ENCODE assay signal across 24 cellular contexts in the genomic region with DNA sequence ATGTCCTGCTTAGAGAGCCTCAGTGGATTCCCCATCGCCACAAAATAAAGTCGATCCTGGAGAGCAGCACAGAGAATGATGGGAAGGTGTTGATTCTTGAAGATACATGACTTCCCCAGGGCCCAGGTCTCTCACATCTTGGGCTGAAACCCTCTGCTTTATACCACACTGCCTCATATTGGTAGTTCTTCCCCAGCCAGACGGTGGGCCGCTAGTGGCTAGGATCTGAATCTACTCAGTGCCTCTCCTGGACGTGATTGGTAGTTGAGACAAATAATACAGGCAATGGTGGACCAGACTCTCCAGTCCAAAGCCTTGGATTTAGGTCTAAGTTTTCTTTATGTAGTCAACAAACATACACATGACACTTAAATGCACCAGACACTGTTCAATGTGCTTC. TPM values are rescaled to one million over a fixed set of nuclear protein-coding genes. Genes with fewer than 3 reads are reported as not detected.
DNase-seq lines count a peak whose midpoint lies in the region; ATAC-seq, FAIRE-seq and TF ChIP-seq lines count a peak whose summit lies in the region.
"Had no signal": no experiment of that assay in that cellular context is flagged by ENCODE, and none has a peak within 500 bp of the region (broad histone marks: within the 10 kb centered on the region; RNA-seq: fewer than 3 reads in every experiment).

No MANE protein-coding gene starts in this region.

- H4K20me1 ChIP-seq in GM12878 (ENCODE audit: control insufficient read depth, insufficient read depth): no peaks in the 10 kb centered on the region

- H3K79me2 ChIP-seq in GM12878 (ENCODE audit: control insufficient read depth, insufficient read depth, low read length): no peaks in the 10 kb centered on the region

- RAD21 ChIA-PET in GM12878 (lab: Charles Lee; ENCODE audit: unreplicated experiment): interaction anchor here (0.8 to 3.2 kb wide), 6 partner anchors 8 to 247 kb away, joined by 3 to 37 read pairs (median 4); a partner anchor contains a TSS

- POLR2A ChIA-PET in GM12878 (lab: Charles Lee): interaction anchor here (0.7 to 3.1 kb wide), 5 partner anchors 14 to 131 kb away, joined by 5 to 19 read pairs (median 13); a partner anchor contains a TSS
- POLR2A ChIA-PET in A673 (lab: Charles Lee; ENCODE audit: low non-redundant PET): interaction anchor here (0.6 kb wide), 1 partner anchor 1608 kb away, joined by 3 read pairs; no protein-coding TSS in a partner anchor

- intact Hi-C loops in cardiac septum (cut with DNase I) (loop anchor here (5.0 to 10.0 kb wide), 2 partner anchors 266 to 373 kb away; a partner anchor contains a TSS), GM12878 (cut with micrococcal nuclease; ENCODE audit: unreplicated experiment) (no loop called here), A673 (cut with micrococcal nuclease; ENCODE audit: unreplicated experiment) (no loop called here)

- no peak overlapping the region for H3K4me2 ChIP-seq in GM12878 (ENCODE audit: control insufficient read depth, insufficient read depth)
- H3K4me2 ChIP-seq: SK-N-SH had no signal

- DNase-seq in cardiac septum (ENCODE audit: low spot score): peak; percentile 15
- no peak for DNase-seq in right atrium auricular region (ENCODE audit: low spot score)
- no peak for DNase-seq in GM18507 (ENCODE audit: extremely low spot score, insufficient read length, low read depth)
- DNase-seq in GM12878 (ENCODE audit: low read depth, low spot score): no peak
- no peak for DNase-seq in NCI-H1436 (lab: John Stamatoyannopoulos, UW)
- DNase-seq in A673 (ENCODE audit: low spot score): no peak
- DNase-seq: CD4-positive, CD25-positive, alpha-beta regulatory T cell; COR-L47; DMS79 treated with DMSO at 0.1 percent for 48 hours; IMR-90; NCI-H1105 treated with DMSO at 0.1 percent for 48 hours; NCI-H1694; NCI-H2081; NCI-H2171; NCI-H345; NCI-H524; NCI-H774; NK-92 treated with Interleukin-12 subunit alpha and Interleukin-12 subunit beta, amount 100 ng/mL, for 24 hours; SIG-M5; SK-N-SH had no signal

- H3K27ac ChIP-seq in right atrium auricular region (no peak overlapping the region), GM12878 (ENCODE audit: control insufficient read depth, insufficient read depth) (peak overlapping the region; percentile 85), A673 (ENCODE audit: low read depth, low read length, poor library complexity, severe bottlenecking) (no peak overlapping the region)
- H3K27ac ChIP-seq: RWPE1 had no signal

- no peak for TF ChIP-seq RAD21 in GM12878 (IDR thresholded peaks at IDR 0.05; ENCODE audit: insufficient read depth, low read depth, low read length)

- H3K9me3 ChIP-seq in right atrium auricular region (no peaks in the 10 kb centered on the region), GM12878 (replicated peaks; ENCODE audit: control insufficient read depth, insufficient read depth, low read length) (no peaks in the 10 kb centered on the region), A673 (ENCODE audit: low read depth, low read length, poor library complexity, severe bottlenecking) (no peaks in the 10 kb centered on the region)
- H3K9me3 ChIP-seq: SK-N-SH had no signal

- CTCF ChIA-PET in GM12878 (lab: Yijun Ruan, JAX) (interaction anchor here (0.7 to 3.4 kb wide), 6 partner anchors 9 to 128 kb away, joined by 3 to 25 read pairs (median 4); no protein-coding TSS in a partner anchor), A673 (lab: Charles Lee) (no interaction called here)

- H3K27me3 ChIP-seq in right atrium auricular region (no peaks in the 10 kb centered on the region), GM12878 (replicated peaks in 1 of 2; ENCODE audit: control insufficient read depth in 2 of 2, insufficient read depth in 2 of 2, low read length in 1 of 2) (no peaks in the 10 kb centered on the region), A673 (replicated peaks; ENCODE audit: insufficient read depth, low read depth, low read length, poor library complexity) (no peaks in the 10 kb centered on the region)

- TF ChIP-seq CTCF in right atrium auricular region (IDR thresholded peaks at IDR 0.05) (no peak), GM12878 (IDR thresholded peaks at IDR 0.05 in 2 of 3, conservative IDR thresholded peaks at IDR 0.05 in 1 of 3; ENCODE audit: control insufficient read depth in 2 of 3, extremely low read depth in 1 of 3, insufficient read depth in 1 of 3, low read depth in 3 of 3, low read length in 3 of 3) (no peak), A673 (conservative IDR thresholded peaks at IDR 0.05; ENCODE audit: low read depth, low read length) (no peak)

- FAIRE-seq in GM18507 (lab: Jason Lieb, UNC) (peak; percentile 49), GM12878 (lab: Jason Lieb, UNC) (no peak)
- FAIRE-seq: A204.1, H1 had no signal

- TF ChIP-seq POLR2A in GM12878 (IDR thresholded peaks at IDR 0.05; ENCODE audit: low read depth, low read length): no peak

- no peak for TF ChIP-seq EP300 in GM12878 (IDR thresholded peaks at IDR 0.05; ENCODE audit: borderline replicate concordance in 1 of 2, control insufficient read depth in 1 of 2, low read depth in 2 of 2, low read length in 2 of 2)

- in situ Hi-C loops in GM12878 (cut with MboI): no loop called here

- H3K9ac ChIP-seq in GM12878 (ENCODE audit: control insufficient read depth, insufficient read depth, low read length): no peak overlapping the region
- H3K9ac ChIP-seq: SK-N-SH had no signal

- ATAC-seq in GM12878: no peak
- no peak for ATAC-seq in GM21723 (IDR thresholded peaks at IDR 0.05; ENCODE audit: unreplicated experiment)

- no peaks in the 10 kb centered on the region for H3K36me3 ChIP-seq in right atrium auricular region
- no peaks in the 10 kb centered on the region; a peak in 1 of 4 replicates for H3K36me3 ChIP-seq in GM12878 (ENCODE audit: control insufficient read depth in 2 of 2, insufficient read depth in 2 of 2, low read length in 1 of 2)
- no peaks in the 10 kb centered on the region for H3K36me3 ChIP-seq in A673 (ENCODE audit: insufficient read depth, low read length, poor library complexity, severe bottlenecking)

- WGBS in GM12878 (ENCODE audit: insufficient coverage, insufficient replicate concordance, low lambda C conversion rate, missing lambda C conversion rate): 65% methylated on average over 5 of the region's 5 CpGs

- H3K4me3 ChIP-seq in right atrium auricular region (no peak overlapping the region), GM12878 (no peak overlapping the region), A673 (ENCODE audit: low read depth, low read length, poor library complexity, severe bottlenecking) (no peak overlapping the region)

- H3K4me1 ChIP-seq in right atrium auricular region (peaks cover 0 to 14% of the 10 kb centered on the region in 2 donors), GM12878 (ENCODE audit: control insufficient read depth, insufficient read depth, low read length) (peaks cover 72% of the 10 kb centered on the region), A673 (ENCODE audit: insufficient read depth, low read length, poor library complexity, severe bottlenecking) (no peaks in the 10 kb centered on the region)

- no peak overlapping the region for H2AFZ ChIP-seq in GM12878 (ENCODE audit: control insufficient read depth, low read depth, low read length)

- BruUV-seq in GM12878 (replicated peaks; lab: Mats Ljungman, UMichigan) (no TSS peak), A673 (replicated peaks; lab: Mats Ljungman, UMichigan) (no TSS peak)

- SMC1A ChIA-PET in GM12878 (lab: Charles Lee; ENCODE audit: uncharacterized antibody, unreplicated experiment): interaction anchor here (0.9 to 6.6 kb wide), 9 partner anchors 10 to 100 kb away, joined by 3 to 70 read pairs (median 9); a partner anchor contains a TSS

TF ChIP-seq in GM12878, 131 proteins besides CTCF, POLR2A, EP300 and RAD21 (continues in another document):
- no peak for TF ChIP-seq IRF4 (IDR thresholded peaks at IDR 0.05; ENCODE audit: low read depth, low read length)
- TF ChIP-seq ZNF622 (IDR thresholded peaks at IDR 0.05): no peak
- TF ChIP-seq, protein P1, sequence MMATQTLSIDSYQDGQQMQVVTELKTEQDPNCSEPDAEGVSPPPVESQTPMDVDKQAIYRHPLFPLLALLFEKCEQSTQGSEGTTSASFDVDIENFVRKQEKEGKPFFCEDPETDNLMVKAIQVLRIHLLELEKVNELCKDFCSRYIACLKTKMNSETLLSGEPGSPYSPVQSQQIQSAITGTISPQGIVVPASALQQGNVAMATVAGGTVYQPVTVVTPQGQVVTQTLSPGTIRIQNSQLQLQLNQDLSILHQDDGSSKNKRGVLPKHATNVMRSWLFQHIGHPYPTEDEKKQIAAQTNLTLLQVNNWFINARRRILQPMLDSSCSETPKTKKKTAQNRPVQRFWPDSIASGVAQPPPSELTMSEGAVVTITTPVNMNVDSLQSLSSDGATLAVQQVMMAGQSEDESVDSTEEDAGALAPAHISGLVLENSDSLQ (IDR thresholded peaks at IDR 0.05): no peak

RNA-seq across cellular contexts. Expression of a gene that starts 49.6 kb away (rescaled TPM):
- 147 TPM for total RNA-seq in cardiac septum
- 100 to 1,000 TPM; 122 to 183 TPM for total RNA-seq in right atrium auricular region
- total RNA-seq in GM12878 (2013; cell fraction: nucleolus; rRNA removed): 70.8 and 70.9 TPM in 2 replicates
- 128 and 141 TPM in 2 replicates for total RNA-seq in GM12878 (2014; rRNA removed)
- total RNA-seq in GM12878 (2014; rRNA removed; fragmentation: Illumina TruSeq; extraction: Trizol): 148 and 152 TPM in 2 replicates
- 182 and 204 TPM in 2 replicates for total RNA-seq in GM12878 (2021)
- 108 TPM for polyA plus RNA-seq in GM12878 (2011; ENCODE audit: low read depth)
- 387 and 412 TPM in 2 replicates for polyA plus RNA-seq in GM12878 (2011; rRNA removed)
- 245 and 314 TPM in 2 replicates for polyA plus RNA-seq in GM12878 (2011; cell fraction: cytosol; rRNA removed)
- 170 and 179 TPM in 2 replicates for polyA plus RNA-seq in GM12878 (2011; cell fraction: nucleus; rRNA removed)
- polyA plus RNA-seq in GM12878 (2012): 175 and 233 TPM in 2 replicates
- 274 and 338 TPM in 2 replicates for polyA plus RNA-seq in GM12878 (2014; fragmentation: Illumina TruSeq; extraction: Trizol)
- 100 to 1,000 TPM; 155 to 179 TPM for polyA plus RNA-seq in GM12878 (2014; fragmentation: Nextera tagmentation; extraction: Ambion mirVana)
- 218 and 266 TPM in 2 replicates for polyA plus RNA-seq in GM12878 (2014; rRNA removed)
- polyA plus RNA-seq in GM12878 (2016; fragmentation: Nextera tagmentation; extraction: Ambion mirVana): 100 to 1,000 TPM; 275 to 291 TPM
- polyA minus RNA-seq in GM12878 (2011; rRNA and poly(A)+ RNA removed): 143 and 310 TPM in 2 replicates
- polyA minus RNA-seq in GM12878 (2011; cell fraction: cytosol; rRNA and poly(A)+ RNA removed): 48.4 and 63.4 TPM in 2 replicates
- polyA minus RNA-seq in GM12878 (2011; cell fraction: nucleus; rRNA and poly(A)+ RNA removed): 14.7 and 27.4 TPM in 2 replicates
- total RNA-seq in A673 (2021): 220 and 227 TPM in 2 replicates
